ENCODE assay signal across 17 cellular contexts in the genomic region with DNA sequence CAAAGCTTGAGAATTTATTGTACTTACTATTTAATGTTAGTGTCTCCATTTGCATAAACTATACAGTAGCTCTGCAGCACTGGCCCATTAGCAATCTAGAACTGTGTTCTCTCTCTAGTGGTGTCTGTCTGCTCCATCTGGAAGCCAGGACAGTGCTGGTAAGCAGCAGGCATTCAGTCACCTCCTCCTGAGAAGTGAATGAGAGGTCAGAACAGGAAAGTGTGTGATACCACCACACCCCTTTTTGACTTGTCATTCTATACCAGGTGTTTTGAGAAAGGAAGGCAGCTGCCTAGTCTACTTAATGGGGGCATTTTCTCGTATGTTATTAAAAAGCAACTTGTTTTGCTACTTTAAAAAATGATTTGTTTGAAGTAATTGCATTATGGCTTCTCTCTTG. TPM values are rescaled to one million over a fixed set of nuclear protein-coding genes. Genes with fewer than 3 reads are reported as not detected.
DNase-seq lines count a peak whose midpoint lies in the region; ATAC-seq and TF ChIP-seq lines count a peak whose summit lies in the region.
"Had no signal": no experiment of that assay in that cellular context is flagged by ENCODE, and none has a peak within 500 bp of the region (broad histone marks: within the 10 kb centered on the region; RNA-seq: fewer than 3 reads in every experiment).

No MANE protein-coding gene starts in this region.

- POLR2A ChIA-PET in MCF 10A (lab: Yijun Ruan, JAX): interaction anchor here (0.6 to 6.8 kb wide), 5 partner anchors 8 to 52 kb away, joined by 3 to 133 read pairs (median 4); partner anchors contain the start of gene SLC25A30

- intact Hi-C loops in MCF 10A (cut with micrococcal nuclease) (no loop called here), breast epithelium (cut with DNase I; ENCODE audit: low total_unique reads) (loop anchor here (5.0 kb wide), 1 partner anchor 51 kb away; the partner anchor contains the start of gene SLC25A30)

- TF ChIP-seq POLR2A in breast epithelium (IDR thresholded peaks at IDR 0.05): no peak

- DNase-seq in MCF 10A (ENCODE audit: unreplicated experiment) (no peak), breast epithelium (ENCODE audit: low spot score in 2 of 2) (no peak), NCI-H2227 (lab: John Stamatoyannopoulos, UW; ENCODE audit: unreplicated experiment) (peak; percentile 30), choroid plexus epithelial cell (ENCODE audit: low read depth) (peak; percentile 31), OCI-M1 (lab: John Stamatoyannopoulos, UW) (no peak)
- DNase-seq in stimulated activated effector memory CD8-positive, alpha-beta T cell treated with anti-CD3 and anti-CD28 coated beads, Interleukin-12 subunit alpha, Interleukin-12 subunit beta, amount 100 ng/mL, for 72 hours (ENCODE audit: low spot score in 2 of 2): no peak
- no peak for DNase-seq in stimulated activated naive CD4-positive, alpha-beta T cell (lab: John Stamatoyannopoulos, UW)
- DNase-seq in activated CD4-positive, CD25-positive, alpha-beta regulatory T cell (lab: John Stamatoyannopoulos, UW): no peak
- DNase-seq: activated CD8-positive, alpha-beta memory T cell treated with anti-CD3 and anti-CD28 coated beads for 24 hours; activated naive CD4-positive, alpha-beta T cell; DMS79; NCI-H1694; posterior cingulate gyrus; stimulated activated CD4-positive, alpha-beta T cell treated with anti-CD3 and anti-CD28 coated beads, Interleukin-4, amount 100 ng/mL, for 4 hours; stomach had no signal

- CTCF ChIA-PET in MCF 10A (lab: Yijun Ruan, JAX): interaction anchor here (0.6 to 1.0 kb wide), 2 partner anchors 14 to 24 kb away, joined by 3 to 4 read pairs; no protein-coding TSS in a partner anchor

- peaks cover 36% of the 10 kb centered on the region for H3K4me1 Mint-ChIP-seq in MCF 10A (ENCODE audit: insufficient read depth, unreplicated experiment)
- peaks cover 83% of the 10 kb centered on the region for H3K4me1 Mint-ChIP-seq in stimulated activated effector memory CD8-positive, alpha-beta T cell treated with anti-CD3 and anti-CD28 coated beads, Interleukin-12 subunit alpha, Interleukin-12 subunit beta, amount 100 ng/mL, for 72 hours

- peak overlapping the region; percentile 18 for H3K27ac Mint-ChIP-seq in MCF 10A (ENCODE audit: low read depth, unreplicated experiment)
- peak overlapping the region; percentile 40 for H3K27ac Mint-ChIP-seq in stimulated activated effector memory CD8-positive, alpha-beta T cell treated with anti-CD3 and anti-CD28 coated beads, Interleukin-12 subunit alpha, Interleukin-12 subunit beta, amount 100 ng/mL, for 72 hours
- H3K27ac Mint-ChIP-seq: T-helper 1 cell treated with Interleukin-12 subunit alpha and Interleukin-12 subunit beta and Interleukin-4 antibody, amounts not matched to agents 30 μg/mL and 1 μg/mL, for 36 hours had no signal

- H3K4me3 ChIP-seq in breast epithelium (no peak overlapping the region), choroid plexus epithelial cell (ENCODE audit: low read depth, low read length) (no peak overlapping the region)
- H3K4me3 ChIP-seq: stomach had no signal

- BruUV-seq in MCF 10A (replicated peaks; lab: Mats Ljungman, UMichigan): no TSS peak

- TF ChIP-seq CTCF in MCF 10A (IDR thresholded peaks at IDR 0.05; ENCODE audit: unreplicated experiment) (no peak), breast epithelium (IDR thresholded peaks at IDR 0.05) (no peak), choroid plexus epithelial cell (conservative IDR thresholded peaks at IDR 0.05; ENCODE audit: low read depth, low read length) (no peak)

- no peaks in the 10 kb centered on the region for H3K27me3 Mint-ChIP-seq in MCF 10A (ENCODE audit: insufficient read depth, unreplicated experiment)

- H3K4me3 Mint-ChIP-seq in MCF 10A (ENCODE audit: unreplicated experiment): no peak overlapping the region
- H3K4me3 Mint-ChIP-seq in stimulated activated effector memory CD8-positive, alpha-beta T cell treated with anti-CD3 and anti-CD28 coated beads, Interleukin-12 subunit alpha, Interleukin-12 subunit beta, amount 100 ng/mL, for 72 hours: no peak overlapping the region
- H3K4me3 Mint-ChIP-seq: T-helper 1 cell treated with Interleukin-12 subunit alpha and Interleukin-12 subunit beta and Interleukin-4 antibody, amounts not matched to agents 30 μg/mL and 1 μg/mL, for 36 hours had no signal

- H3K9me3 ChIP-seq in breast epithelium: no peaks in the 10 kb centered on the region
- H3K9me3 ChIP-seq: stomach had no signal

- H3K4me1 ChIP-seq in breast epithelium: no peaks in the 10 kb centered on the region

- peaks cover 9% of the 10 kb centered on the region for H3K9me3 Mint-ChIP-seq in MCF 10A (ENCODE audit: unreplicated experiment)
- H3K9me3 Mint-ChIP-seq in stimulated activated effector memory CD8-positive, alpha-beta T cell treated with anti-CD3 and anti-CD28 coated beads, Interleukin-12 subunit alpha, Interleukin-12 subunit beta, amount 100 ng/mL, for 72 hours: no peaks in the 10 kb centered on the region
- H3K9me3 Mint-ChIP-seq: T-helper 1 cell treated with Interleukin-12 subunit alpha and Interleukin-12 subunit beta and Interleukin-4 antibody, amounts not matched to agents 30 μg/mL and 1 μg/mL, for 36 hours had no signal

- H3K27ac ChIP-seq in breast epithelium: no peak overlapping the region
- H3K27ac ChIP-seq: stomach had no signal

- H3K27me3 ChIP-seq in breast epithelium: no peaks in the 10 kb centered on the region
- H3K27me3 ChIP-seq: stomach had no signal

- H3K36me3 ChIP-seq in breast epithelium: no peaks in the 10 kb centered on the region

- ATAC-seq in stimulated activated effector memory CD8-positive, alpha-beta T cell treated with anti-CD3 and anti-CD28 coated beads, Interleukin-12 subunit alpha, Interleukin-12 subunit beta, amount 100 ng/mL, for 72 hours: no peak
- ATAC-seq: HCT116 had no signal

- peaks cover 20% of the 10 kb centered on the region for H3K36me3 Mint-ChIP-seq in MCF 10A (ENCODE audit: insufficient read depth, unreplicated experiment)
- H3K36me3 Mint-ChIP-seq in stimulated activated effector memory CD8-positive, alpha-beta T cell treated with anti-CD3 and anti-CD28 coated beads, Interleukin-12 subunit alpha, Interleukin-12 subunit beta, amount 100 ng/mL, for 72 hours: peaks cover 19% of the 10 kb centered on the region

RNA-seq across cellular contexts. Expression of gene COG3, which starts 3.9 kb away (rescaled TPM):
- 42.8 and 44.1 TPM in 2 replicates for total RNA-seq in MCF 10A (2022)
- 10 to 100 TPM; 30.4 to 45.1 (median 39.7) TPM for total RNA-seq in breast epithelium

RNA-seq across cellular contexts. Expression of gene SLC25A30, which starts 50.5 kb away (rescaled TPM):
- 10.5 and 11.9 TPM in 2 replicates for total RNA-seq in MCF 10A (2022)
- total RNA-seq in breast epithelium: 10 to 100 TPM; 11.7 to 20.3 (median 14.4) TPM

Comparison
In these comparisons a context has a peak if more than half of its experiments do, and no peak if none do; other contexts are left out.
1. DNase-seq: peak in NCI-H2227 (single experiment) and choroid plexus epithelial cell (single experiment); none in MCF 10A (single experiment), breast epithelium (0 of 2), stimulated activated effector memory CD8-positive, alpha-beta T cell treated with anti-CD3 and anti-CD28 coated beads, Interleukin-12 subunit alpha, Interleukin-12 subunit beta, amount 100 ng/mL, for 72 hours (0 of 2), stimulated activated naive CD4-positive, alpha-beta T cell (0 of 6), activated CD4-positive, CD25-positive, alpha-beta regulatory T cell (0 of 4) and OCI-M1 (single experiment).